9 cellular contexts compared by ENCODE assay signal in genomic region chr5:126446498-126447224, GRCh38. TPM values are rescaled to one million over a fixed set of nuclear protein-coding genes. Genes with fewer than 3 reads are reported as not detected.
A peak's percentile ranks its signal among the peaks of the same experiment; 100 is the strongest.
DNase-seq lines count a peak whose midpoint lies in the region; ATAC-seq and TF ChIP-seq lines count a peak whose summit lies in the region.
"Had no signal": no experiment of that assay in that cellular context is flagged by ENCODE, and none has a peak within 500 bp of the region (broad histone marks: within the 10 kb centered on the region; RNA-seq: fewer than 3 reads in every experiment).

No MANE protein-coding gene starts in this region.

- no peak for TF ChIP-seq POLR2A in right lobe of liver (IDR thresholded peaks at IDR 0.05)

- H3K4me1 ChIP-seq in right lobe of liver: no peaks in the 10 kb centered on the region

- peaks cover 86% of the 10 kb centered on the region for H3K4me1 Mint-ChIP-seq in activated naive CD4-positive, alpha-beta T cell treated with anti-CD3 and anti-CD28 coated beads, Interleukin-2, amount 50 U/mL, for 24 hours

- no peak overlapping the region for H3K4me3 ChIP-seq in right lobe of liver

- intact Hi-C loops in right lobe of liver (cut with DNase I): no loop called here

- peak overlapping the region; percentile 94 for H3K27ac Mint-ChIP-seq in activated naive CD4-positive, alpha-beta T cell treated with anti-CD3 and anti-CD28 coated beads, Interleukin-2, amount 50 U/mL, for 24 hours
- H3K27ac Mint-ChIP-seq: IgD-negative memory B cell had no signal

- ATAC-seq in GM18517 (IDR thresholded peaks at IDR 0.05; ENCODE audit: unreplicated experiment) (peak; percentile 27), HG03196 (IDR thresholded peaks at IDR 0.05; ENCODE audit: unreplicated experiment) (peak; percentile 27), right lobe of liver (no peak)

- H3K27me3 ChIP-seq in right lobe of liver: no peaks in the 10 kb centered on the region

- H3K27ac ChIP-seq in right lobe of liver: no peak overlapping the region

- 67% methylated on average over 9 of the region's 9 CpGs for WGBS in right lobe of liver (ENCODE audit: insufficient coverage, low coverage, low lambda C conversion rate, missing lambda C conversion rate)

- H3K4me3 Mint-ChIP-seq in activated naive CD4-positive, alpha-beta T cell treated with anti-CD3 and anti-CD28 coated beads, Interleukin-2, amount 50 U/mL, for 24 hours: peak overlapping the region; percentile 66
- H3K4me3 Mint-ChIP-seq: IgD-negative memory B cell had no signal

- no peaks in the 10 kb centered on the region for H3K9me3 Mint-ChIP-seq in activated naive CD4-positive, alpha-beta T cell treated with anti-CD3 and anti-CD28 coated beads, Interleukin-2, amount 50 U/mL, for 24 hours

- H3K9me3 ChIP-seq in right lobe of liver: no peaks in the 10 kb centered on the region

- DNase-seq in non-pigmented ciliary epithelial cell (ENCODE audit: low read depth): peak; percentile 77
- DNase-seq in middle frontal gyrus (ENCODE audit: extremely low spot score, low spot score): no peak
- DNase-seq in right lobe of liver: no peak
- no peak for DNase-seq in foreskin melanocyte
- no peak for DNase-seq in amygdala (lab: John Stamatoyannopoulos, UW)

- H3K36me3 Mint-ChIP-seq in activated naive CD4-positive, alpha-beta T cell treated with anti-CD3 and anti-CD28 coated beads, Interleukin-2, amount 50 U/mL, for 24 hours: peaks cover 12% of the 10 kb centered on the region

- H3K36me3 ChIP-seq in right lobe of liver: no peaks in the 10 kb centered on the region

- no peaks in the 10 kb centered on the region for H3K27me3 Mint-ChIP-seq in activated naive CD4-positive, alpha-beta T cell treated with anti-CD3 and anti-CD28 coated beads, Interleukin-2, amount 50 U/mL, for 24 hours
- H3K27me3 Mint-ChIP-seq: IgD-negative memory B cell had no signal

- TF ChIP-seq CTCF in right lobe of liver (IDR thresholded peaks at IDR 0.05): no peak

RNA-seq across cellular contexts. Expression of gene GRAMD2B, which starts 23.5 kb away (rescaled TPM):
- 10 to 100 TPM in 5 of 6 experiments, 1 to 10 TPM in 1; 9.9 to 26.4 (median 18.3) TPM for total RNA-seq in right lobe of liver

Comparison
In these comparisons a context has a peak if more than half of its experiments do, and no peak if none do; other contexts are left out.
1. ATAC-seq: peak in GM18517 (single experiment) and HG03196 (single experiment); none in right lobe of liver (0 of 4).